In the genomic region with DNA sequence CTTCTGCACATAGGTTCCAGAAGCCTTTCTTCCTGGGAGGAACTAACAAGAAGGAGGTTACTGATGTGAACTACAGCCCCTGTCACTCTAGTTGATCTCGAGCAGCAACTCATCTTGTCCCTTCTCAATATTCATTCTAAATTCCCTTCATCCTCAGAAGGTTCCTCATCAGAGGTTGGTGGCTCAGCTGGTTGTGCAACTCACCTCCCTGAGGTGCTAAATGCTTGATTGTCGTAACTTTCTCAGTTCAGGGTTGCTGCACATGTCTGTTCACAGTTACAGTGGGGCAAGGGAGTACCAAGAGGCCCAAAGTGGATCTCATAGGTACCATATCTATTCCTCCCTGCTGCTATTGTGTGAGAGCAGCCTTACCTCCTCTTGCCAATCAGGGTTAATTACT, we compare ENCODE assay signal across 21 cellular contexts. TPM values are rescaled to one million over a fixed set of nuclear protein-coding genes. Genes with fewer than 3 reads are reported as not detected.
"Had no signal": no experiment of that assay in that cellular context is flagged by ENCODE, and none has a peak within 500 bp of the region (broad histone marks: within the 10 kb centered on the region; RNA-seq: fewer than 3 reads in every experiment).

No MANE protein-coding gene starts in this region.

- H3K27ac Mint-ChIP-seq: activated B cell treated with CpG ODN at 0.5 μM for 24 hours; activated CD4-positive, alpha-beta memory T cell treated with anti-CD3 and anti-CD28 coated beads for 36 hours; activated naive CD8-positive, alpha-beta T cell; naive thymus-derived CD4-positive, alpha-beta T cell; neural progenitor cell; stimulated activated memory B cell treated with anti-CD40 and anti-IgM and Interleukin-4, amounts not matched to agents 10 μg/mL and 1 μg/mL and 100 μg/mL, for 72 hours had no signal

- H3K4me3 ChIP-seq: esophagus squamous epithelium, neural progenitor cell, ovary, right lobe of liver, thoracic aorta had no signal

- H3K36me3 Mint-ChIP-seq: activated CD4-positive, alpha-beta memory T cell treated with anti-CD3 and anti-CD28 coated beads for 36 hours; activated naive CD8-positive, alpha-beta T cell; naive thymus-derived CD4-positive, alpha-beta T cell; neural progenitor cell; stimulated activated memory B cell treated with anti-CD40 and anti-IgM and Interleukin-4, amounts not matched to agents 10 μg/mL and 1 μg/mL and 100 μg/mL, for 72 hours had no signal

- H3K9me3 Mint-ChIP-seq: activated B cell treated with CpG ODN at 0.5 μM for 24 hours; activated CD4-positive, alpha-beta memory T cell treated with anti-CD3 and anti-CD28 coated beads for 36 hours; neural progenitor cell; stimulated activated memory B cell treated with anti-CD40 and anti-IgM and Interleukin-4, amounts not matched to agents 10 μg/mL and 1 μg/mL and 100 μg/mL, for 72 hours had no signal

- H3K4me3 Mint-ChIP-seq: activated B cell treated with CpG ODN at 0.5 μM for 24 hours; activated CD4-positive, alpha-beta memory T cell treated with anti-CD3 and anti-CD28 coated beads for 36 hours; activated naive CD8-positive, alpha-beta T cell; naive thymus-derived CD4-positive, alpha-beta T cell; neural progenitor cell; stimulated activated memory B cell treated with anti-CD40 and anti-IgM and Interleukin-4, amounts not matched to agents 10 μg/mL and 1 μg/mL and 100 μg/mL, for 72 hours had no signal

- DNase-seq: activated B cell treated with CpG ODN at 0.5 μM for 24 hours; activated CD4-positive, alpha-beta memory T cell treated with anti-CD3 and anti-CD28 coated beads for 36 hours; activated CD4-positive, alpha-beta T cell treated with anti-CD3 and anti-CD28 coated beads for 4 hours; activated T-cell treated with anti-CD3 and anti-CD28 coated beads for 4 hours; effector CD8-positive, alpha-beta T cell; esophagus squamous epithelium; naive thymus-derived CD4-positive, alpha-beta T cell; ovary; right lobe of liver; small intestine; stimulated activated CD4-positive, alpha-beta T cell treated with anti-CD3 and anti-CD28 coated beads, Interleukin-4, amount 100 ng/mL, for 24 hours; T-helper 2 cell had no signal

- H3K4me1 Mint-ChIP-seq: neural progenitor cell had no signal

- H3K27me3 Mint-ChIP-seq: activated B cell treated with CpG ODN at 0.5 μM for 24 hours had no signal

RNA-seq across cellular contexts. Expression of a gene that starts 5.7 kb away (rescaled TPM):
- total RNA-seq: activated B cell treated with CpG ODN at 0.5 μM for 24 hours; activated CD4-positive, alpha-beta memory T cell treated with anti-CD3 and anti-CD28 coated beads for 36 hours; bronchial epithelial cell; cerebellum; endothelial cell of umbilical vein; esophagus squamous epithelium; mucosa of gallbladder; naive thymus-derived CD4-positive, alpha-beta T cell; ovary; pulmonary artery endothelial cell; right lobe of liver; thoracic aorta had no signal

RNA-seq across cellular contexts. Expression of a gene that starts 22.5 kb away (rescaled TPM):
- total RNA-seq: activated B cell treated with CpG ODN at 0.5 μM for 24 hours; activated CD4-positive, alpha-beta memory T cell treated with anti-CD3 and anti-CD28 coated beads for 36 hours had no signal
